24 cellular contexts compared by ENCODE assay signal in the genomic region with DNA sequence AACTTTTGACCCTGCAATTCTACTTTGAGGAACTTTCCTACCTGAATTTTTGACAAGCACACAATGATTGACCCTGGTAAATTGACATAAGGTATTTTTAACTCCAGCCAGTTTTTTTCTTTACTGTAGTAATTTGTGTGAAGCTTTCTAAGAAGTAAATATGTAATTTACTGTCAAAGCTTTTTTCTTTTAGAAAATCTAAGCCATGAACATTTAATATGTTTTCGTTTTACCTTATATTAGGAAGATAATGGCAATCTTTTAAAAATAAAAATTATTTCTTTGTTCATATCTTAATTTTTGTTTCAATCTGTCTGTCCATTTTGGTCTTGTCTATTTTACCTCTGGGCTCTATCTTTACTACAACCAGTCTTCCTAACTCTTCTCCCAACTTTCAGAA.
DNase-seq lines count a peak whose midpoint lies in the region; ATAC-seq, FAIRE-seq and TF ChIP-seq lines count a peak whose summit lies in the region.
"Had no signal": no experiment of that assay in that cellular context is flagged by ENCODE, and none has a peak within 500 bp of the region (broad histone marks: within the 10 kb centered on the region; RNA-seq: fewer than 3 reads in every experiment).

No MANE protein-coding gene starts in this region.

- H2BK120ac ChIP-seq in mesendoderm (ENCODE audit: low read depth, low read length), result no peak overlapping the region

- no peaks in the 10 kb centered on the region for H3K4me1 Mint-ChIP-seq in activated T-helper 17 cell treated with anti-CD3 and anti-CD28 coated beads, Interleukin-2, amount 50 U/mL, for 72 hours
- H3K4me1 Mint-ChIP-seq: CD4-positive, alpha-beta memory T cell; CD8-positive, alpha-beta memory T cell had no signal

- no peak overlapping the region for H3K4ac ChIP-seq in mesendoderm (ENCODE audit: low read depth, low read length)

- H3K9me3 Mint-ChIP-seq in activated T-helper 17 cell treated with anti-CD3 and anti-CD28 coated beads, Interleukin-2, amount 50 U/mL, for 72 hours, result no peaks in the 10 kb centered on the region

- no peak overlapping the region for H3K18ac ChIP-seq in mesendoderm (ENCODE audit: low read length)

- no peak overlapping the region for H3K4me2 ChIP-seq in mesendoderm (ENCODE audit: low read length)
- H3K4me2 ChIP-seq: BLaER1 had no signal

- H3K27ac Mint-ChIP-seq in activated T-helper 17 cell treated with anti-CD3 and anti-CD28 coated beads, Interleukin-2, amount 50 U/mL, for 72 hours, result no peak overlapping the region
- H3K27ac Mint-ChIP-seq: CD4-positive, alpha-beta memory T cell; CD4-positive, CD25-positive, alpha-beta regulatory T cell; CD8-positive, alpha-beta memory T cell had no signal

- H2BK15ac ChIP-seq in mesendoderm (replicated peaks; ENCODE audit: low read depth), result no peak overlapping the region

- no peak overlapping the region for H3K4me3 Mint-ChIP-seq in activated T-helper 17 cell treated with anti-CD3 and anti-CD28 coated beads, Interleukin-2, amount 50 U/mL, for 72 hours
- H3K4me3 Mint-ChIP-seq: CD14-positive monocyte; CD4-positive, alpha-beta memory T cell; CD8-positive, alpha-beta memory T cell had no signal

- in situ Hi-C loops in Panc1 (cut with HindIII; ENCODE audit: low pct_unique_long_range_greater_than_20kb, low sequenced_read_pairs), result no loop called here

- TF ChIP-seq CTCF in HEK293 (tag by site-specific recombination; IDR thresholded peaks at IDR 0.05) (no peak), Panc1 (IDR thresholded peaks at IDR 0.05) (no peak), neutrophil (IDR thresholded peaks at IDR 0.05) (no peak)

- H3K9me3 ChIP-seq in HEK293 (ENCODE audit: control insufficient read depth, insufficient read depth, low read depth, low read length) (no peaks in the 10 kb centered on the region), Panc1 (ENCODE audit: control insufficient read depth, insufficient read depth, low read depth, low read length) (no peaks in the 10 kb centered on the region; the same call in 1 of the 2 replicates), neutrophil (no peaks in the 10 kb centered on the region)
- H3K9me3 ChIP-seq: BE2C had no signal

- DNase-seq in Panc1 (ENCODE audit: low read depth, low spot score), result no peak
- DNase-seq in mesendoderm, result no peak
- DNase-seq: ACHN; BE2C; C1 segment of cervical spinal cord; CD4-positive, alpha-beta memory T cell; CD8-positive, alpha-beta memory T cell; COR-L47; DMS 273 treated with DMSO at 0.1 percent for 48 hours; DMS153; DMS53; DMS79; DND-41 had no signal

- ATAC-seq in Panc1 (no peak), GM21717 (IDR thresholded peaks at IDR 0.05; ENCODE audit: unreplicated experiment) (no peak)
- no peak for ATAC-seq in activated T-helper 17 cell treated with anti-CD3 and anti-CD28 coated beads, Interleukin-2, amount 50 U/mL, for 72 hours (replicated peaks)

- no peaks in the 10 kb centered on the region for H3K27me3 Mint-ChIP-seq in activated T-helper 17 cell treated with anti-CD3 and anti-CD28 coated beads, Interleukin-2, amount 50 U/mL, for 72 hours
- H3K27me3 Mint-ChIP-seq: CD4-positive, alpha-beta memory T cell; CD8-positive, alpha-beta memory T cell had no signal

- no peak overlapping the region for H2BK5ac ChIP-seq in mesendoderm (ENCODE audit: low read length)

- peaks cover 6% of the 10 kb centered on the region for H3K4me1 ChIP-seq in HEK293 (ENCODE audit: control insufficient read depth, insufficient read depth, low read length)
- H3K4me1 ChIP-seq in Panc1 (ENCODE audit: control insufficient read depth, insufficient read depth, low read length), result peaks cover 19% of the 10 kb centered on the region
- peaks cover 36 to 40% of the 10 kb centered on the region in 2 experiments for H3K4me1 ChIP-seq in neutrophil (ENCODE audit: control insufficient read depth in 1 of 2, insufficient read depth in 1 of 2, low read depth in 1 of 2, low read length in 1 of 2)
- H3K4me1 ChIP-seq in mesendoderm (ENCODE audit: control insufficient read depth, low read depth, low read length), result no peaks in the 10 kb centered on the region
- H3K4me1 ChIP-seq: BE2C had no signal

- H2AK5ac ChIP-seq in mesendoderm (ENCODE audit: low read length), result no peak overlapping the region

- peak; percentile 25 for FAIRE-seq in A204.1 (lab: Jason Lieb, UNC)
- FAIRE-seq: GM12891, GM19239 had no signal

- H3K9ac ChIP-seq in mesendoderm (ENCODE audit: low read length), result no peak overlapping the region
- H3K9ac ChIP-seq: BLaER1 had no signal

- no peaks in the 10 kb centered on the region for H3K79me2 ChIP-seq in mesendoderm (ENCODE audit: control insufficient read depth, insufficient read depth, low read length)

- H3K36me3 ChIP-seq in HEK293 (ENCODE audit: control insufficient read depth in 2 of 2, insufficient read depth in 1 of 2, low read length in 2 of 2) (no peaks in the 10 kb centered on the region; a peak in 1 of 3 replicates), Panc1 (ENCODE audit: control insufficient read depth, insufficient read depth, low read length) (no peaks in the 10 kb centered on the region; the same call in 1 of the 2 replicates), neutrophil (no peaks in the 10 kb centered on the region), mesendoderm (ENCODE audit: control insufficient read depth, insufficient read depth, low read length) (no peaks in the 10 kb centered on the region)
- H3K36me3 ChIP-seq: BE2C had no signal

- CTCF ChIA-PET in HEK293 (lab: Yijun Ruan, JAX), result no interaction called here
- CTCF ChIA-PET in Panc1 (lab: Charles Lee), result no interaction called here

- H3K27me3 ChIP-seq in Panc1 (ENCODE audit: control insufficient read depth, insufficient read depth, low read length) (no peaks in the 10 kb centered on the region), neutrophil (no peaks in the 10 kb centered on the region), mesendoderm (ENCODE audit: insufficient read depth, low read length, poor library complexity) (no peaks in the 10 kb centered on the region)
- H3K27me3 ChIP-seq: BE2C, BLaER1 had no signal

- POLR2A ChIA-PET in HEK293 (lab: Yijun Ruan, JAX) (no interaction called here), Panc1 (lab: Charles Lee) (no interaction called here)

- H3K27ac ChIP-seq in HEK293 (ENCODE audit: extremely low read depth, low read depth, low read length), result no peak overlapping the region
- H3K27ac ChIP-seq in Panc1 (ENCODE audit: low read length), result 0 out of 2 replicates have a peak overlapping the region, but pooled peaks have one; percentile 13
- H3K27ac ChIP-seq in neutrophil, result peak overlapping the region; percentile 60
- H3K27ac ChIP-seq in mesendoderm (ENCODE audit: low read depth, low read length), result no peak overlapping the region
- H3K27ac ChIP-seq: 22Rv1, BLaER1 had no signal

- H3K56ac ChIP-seq in mesendoderm (ENCODE audit: low read length), result no peak overlapping the region

- intact Hi-C loops in Panc1 (cut with micrococcal nuclease; ENCODE audit: unreplicated experiment), result no loop called here

- no peak overlapping the region for H4K8ac ChIP-seq in mesendoderm (ENCODE audit: low read depth, low read length)

- H3K4me3 ChIP-seq in HEK293 (ENCODE audit: low read depth, low read length) (no peak overlapping the region), Panc1 (ENCODE audit: low read depth in 2 of 2, low read length in 2 of 2) (no peak overlapping the region), neutrophil (ENCODE audit: low read depth in 1 of 2, low read length in 1 of 2) (no peak overlapping the region), mesendoderm (ENCODE audit: low read length) (no peak overlapping the region)
- H3K4me3 ChIP-seq: BLaER1 had no signal

- no peak overlapping the region for H4K5ac ChIP-seq in mesendoderm (ENCODE audit: low read length)

- H3K36me3 Mint-ChIP-seq in activated T-helper 17 cell treated with anti-CD3 and anti-CD28 coated beads, Interleukin-2, amount 50 U/mL, for 72 hours (ENCODE audit: low read depth), result peaks cover 35% of the 10 kb centered on the region

- no peak overlapping the region for H3K23ac ChIP-seq in mesendoderm (ENCODE audit: low read length)

- no TSS peak for BruUV-seq in Panc1 (replicated peaks; lab: Mats Ljungman, UMichigan)

- WGBS in mesendoderm (ENCODE audit: extremely low coverage, insufficient coverage, low lambda C conversion rate), result no CpG with 5 or more reads among the region's 1 CpG

- no peaks in the 10 kb centered on the region for H3K79me1 ChIP-seq in mesendoderm (ENCODE audit: low read length)

TF ChIP-seq in HEK293, 187 proteins besides CTCF, POLR2A, EP300 and RAD21 (continues in another document):
- TF ChIP-seq ZNF133 (tag by site-specific recombination; IDR thresholded peaks at IDR 0.05), result no peak

Comparison
In these comparisons a context has a peak if more than half of its experiments do, and no peak if none do; other contexts are left out.
1. H3K27ac ChIP-seq: peak in Panc1 (single experiment) and neutrophil (single experiment); none in HEK293 (single experiment) and mesendoderm (single experiment).